ENCODE assay signal across 12 cellular contexts in genomic region chr20:41151134-41151869, GRCh38. TPM values are rescaled to one million over a fixed set of nuclear protein-coding genes. Genes with fewer than 3 reads are reported as not detected.
A peak's percentile ranks its signal among the peaks of the same experiment; 100 is the strongest.
DNase-seq lines count a peak whose midpoint lies in the region; ATAC-seq, FAIRE-seq and TF ChIP-seq lines count a peak whose summit lies in the region.
"Had no signal": no experiment of that assay in that cellular context is flagged by ENCODE, and none has a peak within 500 bp of the region (broad histone marks: within the 10 kb centered on the region; RNA-seq: fewer than 3 reads in every experiment).

No MANE protein-coding gene starts in this region.

- no peak for FAIRE-seq in K562 (lab: Jason Lieb, UNC)
- FAIRE-seq: GM12878, H1, pancreas had no signal

- H3K9me3 Mint-ChIP-seq in osteocyte (ENCODE audit: unreplicated experiment): no peaks in the 10 kb centered on the region

- no peak overlapping the region for H2AFZ ChIP-seq in K562 (ENCODE audit: low read depth, low read length)

- H3K27me3 Mint-ChIP-seq in osteocyte (ENCODE audit: unreplicated experiment): no peaks in the 10 kb centered on the region

- no peak overlapping the region for H3K27ac Mint-ChIP-seq in osteocyte (ENCODE audit: unreplicated experiment)

- no peak for TF ChIP-seq CTCF in heart left ventricle (IDR thresholded peaks at IDR 0.05)
- TF ChIP-seq CTCF in K562 (IDR thresholded peaks at IDR 0.05 in 2 of 3, conservative IDR thresholded peaks at IDR 0.05 in 1 of 3; ENCODE audit: insufficient read depth in 2 of 3, low read depth in 1 of 3, low read length in 3 of 3): no peak
- no peak for TF ChIP-seq CTCF in lower lobe of right lung (IDR thresholded peaks at IDR 0.05)
- TF ChIP-seq CTCF in thyroid gland (IDR thresholded peaks at IDR 0.05): no peak
- TF ChIP-seq CTCF in osteocyte (IDR thresholded peaks at IDR 0.05): no peak

- no peak overlapping the region for H3K9ac ChIP-seq in K562 (ENCODE audit: insufficient read depth in 1 of 2, low read depth in 2 of 2, low read length in 2 of 2)

- intact Hi-C loops in heart left ventricle (cut with DNase I) (no loop called here), left cardiac atrium (cut with DNase I) (no loop called here), K562 (cut with micrococcal nuclease) (loop anchor here (1.0 kb wide), 1 partner anchor 41 kb away; no protein-coding TSS in a partner anchor), lower lobe of right lung (cut with DNase I) (no loop called here), thyroid gland (cut with DNase I) (no loop called here), posterior vena cava (cut with DNase I) (no loop called here)

- TF ChIP-seq POLR2A in heart left ventricle (IDR thresholded peaks at IDR 0.05) (no peak), K562 (conservative IDR thresholded peaks at IDR 0.05) (no peak), thyroid gland (IDR thresholded peaks at IDR 0.05) (no peak)

- POLR2A ChIA-PET in K562 (lab: Yijun Ruan, JAX): interaction anchor here (1.1 to 3.0 kb wide), 6 partner anchors 8 to 163 kb away, joined by 3 to 15 read pairs (median 4); no protein-coding TSS in a partner anchor

- H3K36me3 ChIP-seq in heart left ventricle: peaks cover 0 to 3% (median 0%) of the 10 kb centered on the region in 9 donors
- no peaks in the 10 kb centered on the region for H3K36me3 ChIP-seq in K562 (ENCODE audit: control insufficient read depth, insufficient read depth, low read length)
- no peaks in the 10 kb centered on the region for H3K36me3 ChIP-seq in lower lobe of right lung
- no peaks in the 10 kb centered on the region for H3K36me3 ChIP-seq in thyroid gland
- H3K36me3 ChIP-seq: brain microvascular endothelial cell, pancreas had no signal

- peaks cover 57% of the 10 kb centered on the region for H3K79me2 ChIP-seq in K562 (ENCODE audit: control insufficient read depth, insufficient read depth, low read length)

- H3K4me2 ChIP-seq in K562 (ENCODE audit: insufficient read depth, low read length): no peak overlapping the region

- 77 to 93% (median 88%) methylated on average over 5 of the region's 5 CpGs for WGBS in heart left ventricle, 4 donors
- 92% methylated on average over 5 of the region's 5 CpGs for WGBS in K562 (ENCODE audit: insufficient coverage, low coverage, missing lambda C conversion rate)
- 93 to 94% methylated on average over 5 of the region's 5 CpGs for WGBS in thyroid gland, 2 donors

- BruUV-seq in K562 (replicated peaks; lab: Mats Ljungman, UMichigan): no TSS peak

- no peak for ATAC-seq in heart left ventricle
- ATAC-seq in left cardiac atrium: no peak
- ATAC-seq in K562: no peak
- ATAC-seq in lower lobe of right lung: no peak

- DNase-seq in heart left ventricle: peak in 2 of 5 donors; percentile 20 to 24
- DNase-seq in left cardiac atrium: no peak
- no peak for DNase-seq in K562 (ENCODE audit: extremely low read depth in 1 of 4, low spot score in 3 of 4)
- peak; percentile 28 for DNase-seq in lower lobe of right lung
- DNase-seq in thyroid gland: no peak
- DNase-seq in NCI-H128 (lab: John Stamatoyannopoulos, UW; ENCODE audit: unreplicated experiment): no peak
- no peak for DNase-seq in posterior vena cava (ENCODE audit: low spot score)
- DNase-seq in osteocyte (ENCODE audit: extremely low spot score, unreplicated experiment): no peak
- DNase-seq: brain microvascular endothelial cell had no signal

- TF ChIP-seq RAD21 in K562 (CRISPR knock-in tag; conservative IDR thresholded peaks at IDR 0.05 in 1 of 2, IDR thresholded peaks at IDR 0.05 in 1 of 2): no peak

- peaks cover 18 to 100% (median 95%) of the 10 kb centered on the region in 12 donors for H3K4me1 ChIP-seq in heart left ventricle
- H3K4me1 ChIP-seq in K562 (replicated peaks in 1 of 2; ENCODE audit: control insufficient read depth in 2 of 2, insufficient read depth in 2 of 2, low read length in 2 of 2): peaks cover 4 to 23% of the 10 kb centered on the region in 2 experiments; a peak in 4 of 5 replicates
- peaks cover 96% of the 10 kb centered on the region for H3K4me1 ChIP-seq in lower lobe of right lung
- H3K4me1 ChIP-seq in thyroid gland: peaks cover 68 to 93% of the 10 kb centered on the region in 2 donors
- H3K4me1 ChIP-seq: pancreas had no signal

- H3K27me3 ChIP-seq in heart left ventricle (no peaks in the 10 kb centered on the region), K562 (ENCODE audit: control insufficient read depth in 2 of 2, insufficient read depth in 2 of 2, low read length in 2 of 2) (no peaks in the 10 kb centered on the region), lower lobe of right lung (ENCODE audit: low read depth) (no peaks in the 10 kb centered on the region), thyroid gland (no peaks in the 10 kb centered on the region)
- H3K27me3 ChIP-seq: brain microvascular endothelial cell, pancreas had no signal

- no peak for TF ChIP-seq EP300 in K562 (IDR thresholded peaks at IDR 0.05; ENCODE audit: low read length)

- in situ Hi-C loops in K562 (cut with MboI): no loop called here

- H3K9me1 ChIP-seq in K562 (ENCODE audit: control insufficient read depth, insufficient read depth, low read length): peaks cover 10% of the 10 kb centered on the region

- peak overlapping the region; percentile 27 to 100 (median 64) for H3K27ac ChIP-seq in heart left ventricle
- H3K27ac ChIP-seq in K562 (ENCODE audit: extremely low read depth, low read depth, low read length): peak overlapping the region; percentile 41; the same call in 1 of the 3 replicates
- peak overlapping the region; percentile 51 for H3K27ac ChIP-seq in lower lobe of right lung
- H3K27ac ChIP-seq in thyroid gland: peak overlapping the region in 2 of 3 donors; percentile 27 to 79
- H3K27ac ChIP-seq: brain microvascular endothelial cell, pancreas had no signal

- H4K20me1 ChIP-seq in K562 (replicated peaks; ENCODE audit: control insufficient read depth, insufficient read depth, low read length): peaks cover 57% of the 10 kb centered on the region

- H3K9me3 ChIP-seq in heart left ventricle (no peaks in the 10 kb centered on the region), K562 (replicated peaks; ENCODE audit: control insufficient read depth, insufficient read depth, low read depth, low read length) (no peaks in the 10 kb centered on the region), lower lobe of right lung (no peaks in the 10 kb centered on the region), thyroid gland (no peaks in the 10 kb centered on the region)
- H3K9me3 ChIP-seq: pancreas had no signal

- peaks cover 45% of the 10 kb centered on the region for H3K4me1 Mint-ChIP-seq in osteocyte (ENCODE audit: unreplicated experiment)

- peaks cover 4% of the 10 kb centered on the region for H3K36me3 Mint-ChIP-seq in osteocyte (ENCODE audit: unreplicated experiment)

- CTCF ChIA-PET in K562 (lab: Yijun Ruan, JAX; ENCODE audit: low intra/inter-chr PET ratio): no interaction called here

- no peak overlapping the region for H3K4me3 ChIP-seq in heart left ventricle
- no peak overlapping the region for H3K4me3 ChIP-seq in K562
- H3K4me3 ChIP-seq in lower lobe of right lung: no peak overlapping the region
- H3K4me3 ChIP-seq in thyroid gland (replicated peaks in 1 of 3): no peak overlapping the region
- H3K4me3 ChIP-seq: GM12878, pancreas had no signal

- H3K4me3 Mint-ChIP-seq in osteocyte (ENCODE audit: unreplicated experiment): no peak overlapping the region

TF ChIP-seq in K562, 482 proteins besides CTCF, POLR2A, EP300 and RAD21 (continues in another document):
- TF ChIP-seq SMARCE1 (IDR thresholded peaks at IDR 0.05): peak; percentile 6; the same call in 1 of the 2 replicates

RNA-seq across cellular contexts. Expression of gene PLCG1, which starts 14.0 kb away (rescaled TPM):
- total RNA-seq in heart left ventricle (10 to 100 TPM; 32.5 to 72.2 (median 55.9) TPM), left cardiac atrium (10 to 100 TPM; 40.0 to 64.8 TPM), K562 (2014; rRNA removed) (34.8 and 38.7 TPM in 2 replicates), K562 (2014; rRNA removed; fragmentation: Illumina TruSeq; extraction: Trizol) (15.2 and 23.7 TPM in 2 replicates), K562 (2015; rRNA removed; fragmentation: Illumina TruSeq; extraction: Trizol) (32.5 and 33.3 TPM in 2 replicates), K562 (2021) (48.2 and 67.0 TPM in 2 replicates), lower lobe of right lung (94.0 TPM), thyroid gland (100 to 1,000 TPM; 146 to 252 (median 164) TPM), posterior vena cava (10 to 100 TPM; 81.0 to 83.0 TPM), osteocyte (173 and 179 TPM in 2 replicates)
- polyA plus RNA-seq in heart left ventricle (10 to 100 TPM; 37.9 to 44.9 TPM), K562 (2011; rRNA removed) (34.9 and 50.1 TPM in 2 replicates), K562 (2014; fragmentation: Illumina TruSeq; extraction: Trizol) (44.1 and 44.6 TPM in 2 replicates), K562 (2014; fragmentation: Nextera tagmentation; extraction: Ambion mirVana) (1 to 10 TPM; 1.7 to 2.2 TPM), K562 (2014; rRNA removed) (41.4 and 52.9 TPM in 2 replicates)
- 213 and 380 TPM in 2 replicates for total RNA-seq in K562 (2011; cell fraction: chromatin; rRNA removed; ENCODE audit: low replicate concordance)
- total RNA-seq in K562 (2011; cell fraction: nucleolus; rRNA removed): 184 and 191 TPM in 2 replicates
- total RNA-seq in K562 (2011; cell fraction: nucleoplasm; rRNA removed): 147 and 176 TPM in 2 replicates
- polyA plus RNA-seq in K562 (2011; cell fraction: cytosol; rRNA removed): 29.1 and 35.8 TPM in 2 replicates
- 231 and 271 TPM in 2 replicates for polyA plus RNA-seq in K562 (2011; cell fraction: nucleus; rRNA removed)
- 31.2 and 36.7 TPM in 2 replicates for polyA plus RNA-seq in K562 (2012)
- polyA minus RNA-seq in K562 (2011; rRNA and poly(A)+ RNA removed): 32.4 and 38.5 TPM in 2 replicates
- 38.3 and 50.8 TPM in 2 replicates for polyA minus RNA-seq in K562 (2011; cell fraction: cytosol; rRNA and poly(A)+ RNA removed)
- 61.9 and 82.2 TPM in 2 replicates for polyA minus RNA-seq in K562 (2011; cell fraction: nucleus; rRNA and poly(A)+ RNA removed)
